8 cellular contexts compared by ENCODE assay signal in genomic region chrX:134718329-134719317, GRCh38.
DNase-seq lines count a peak whose midpoint lies in the region; ATAC-seq and TF ChIP-seq lines count a peak whose summit lies in the region.

No MANE protein-coding gene starts in this region.

- H3K27me3 Mint-ChIP-seq in WTC11 (ENCODE audit: low read depth) = no peaks in the 10 kb centered on the region

- no peak overlapping the region for H3K27ac ChIP-seq in thoracic aorta

- intact Hi-C loops in left ventricle myocardium superior (cut with micrococcal nuclease) = no loop called here

- H3K36me3 Mint-ChIP-seq in WTC11 = no peaks in the 10 kb centered on the region

- POLR2A ChIA-PET in WTC11 (lab: Charles Lee) = no interaction called here

- H3K4me3 ChIP-seq in thoracic aorta = no peak overlapping the region

- no peaks in the 10 kb centered on the region for H3K27me3 ChIP-seq in thoracic aorta (replicated peaks; ENCODE audit: insufficient read depth)

- no peak for TF ChIP-seq CTCF in WTC11 (IDR thresholded peaks at IDR 0.05)
- no peak for TF ChIP-seq CTCF in thoracic aorta (IDR thresholded peaks at IDR 0.05)

- CTCF ChIA-PET in WTC11 (lab: Charles Lee) = interaction anchor here (0.8 kb wide), 1 partner anchor 198 kb away, joined by 3 read pairs; no protein-coding TSS in a partner anchor

- H3K4me1 ChIP-seq in thoracic aorta (ENCODE audit: control insufficient read depth in 1 of 2, low read depth in 2 of 2) = no peaks in the 10 kb centered on the region

- no peak overlapping the region for H3K27ac Mint-ChIP-seq in WTC11

- no peak overlapping the region for H3K4me3 Mint-ChIP-seq in WTC11

- DNase-seq in AG08395 (ENCODE audit: low spot score) (peak; percentile 95), HT1080 (ENCODE audit: low read depth) (peak; percentile 95), WTC11 (ENCODE audit: low spot score) (no peak), left ventricle myocardium superior (no peak), thoracic aorta (ENCODE audit: low spot score) (no peak), germinal center (ENCODE audit: low spot score) (no peak), NCI-H345 (lab: John Stamatoyannopoulos, UW) (no peak)

- peaks cover 41% of the 10 kb centered on the region for H3K4me1 Mint-ChIP-seq in WTC11

- H3K9me3 ChIP-seq in thoracic aorta = no peaks in the 10 kb centered on the region

- no peaks in the 10 kb centered on the region for H3K36me3 ChIP-seq in thoracic aorta

- ATAC-seq in GM18858 (IDR thresholded peaks at IDR 0.05; ENCODE audit: unreplicated experiment) (peak; percentile 58), WTC11 (peak; percentile 22; the same call in 1 of the 2 replicates), left ventricle myocardium superior (peak; percentile 90), thoracic aorta (ENCODE audit: insufficient number of reproducible peaks, low FRiP score, low read depth) (peak; percentile 73)

- peaks cover 6% of the 10 kb centered on the region for H3K9me3 Mint-ChIP-seq in WTC11

TF ChIP-seq in WTC11, 78 proteins besides CTCF, POLR2A, EP300 and RAD21:
- TF ChIP-seq GTF2I (CRISPR knock-in tag; conservative IDR thresholded peaks at IDR 0.05) (no peak), ERG (CRISPR knock-in tag; IDR thresholded peaks at IDR 0.05) (no peak), FOXP4 (CRISPR knock-in tag; IDR thresholded peaks at IDR 0.05) (no peak), TCF7 (CRISPR knock-in tag; IDR thresholded peaks at IDR 0.05; ENCODE audit: low read depth) (no peak), ZNF121 (CRISPR knock-in tag; IDR thresholded peaks at IDR 0.05) (no peak), SOX15 (CRISPR knock-in tag; IDR thresholded peaks at IDR 0.05) (no peak), IRF2 (CRISPR knock-in tag; IDR thresholded peaks at IDR 0.05; ENCODE audit: borderline replicate concordance, low read depth) (no peak), ATF1 (CRISPR knock-in tag; IDR thresholded peaks at IDR 0.05) (no peak), ZNF423 (CRISPR knock-in tag; IDR thresholded peaks at IDR 0.05) (no peak), KAT7 (CRISPR knock-in tag; IDR thresholded peaks at IDR 0.05; ENCODE audit: borderline replicate concordance) (no peak)
TF ChIP-seq in WTC11: peak in this region for 0.

Comparison
In these comparisons a context has a peak if more than half of its experiments do, and no peak if none do; other contexts are left out.
1. DNase-seq: peak in AG08395 (single experiment) and HT1080 (single experiment); none in WTC11 (single experiment), left ventricle myocardium superior (single experiment), thoracic aorta (single experiment), germinal center (single experiment) and NCI-H345 (single experiment).
2. ATAC-seq: peak in every context shown above with its lines; median percentile 90 in left ventricle myocardium superior; 73 in thoracic aorta; 58 in GM18858; 22 in WTC11.